In genomic region chr13:41694902-41695301, GRCh38 we compare ENCODE assay signal across 8 cellular contexts.
DNase-seq lines count a peak whose midpoint lies in the region; ATAC-seq and TF ChIP-seq lines count a peak whose summit lies in the region.

No MANE protein-coding gene starts in this region.

- no peaks in the 10 kb centered on the region for H3K9me3 ChIP-seq in ascending aorta
- H3K9me3 ChIP-seq in right lobe of liver: no peaks in the 10 kb centered on the region

- no peak for TF ChIP-seq POLR2A in right lobe of liver (IDR thresholded peaks at IDR 0.05)

- no peaks in the 10 kb centered on the region for H3K4me1 Mint-ChIP-seq in stimulated activated effector memory CD8-positive, alpha-beta T cell treated with anti-CD3 and anti-CD28 coated beads, Interleukin-12 subunit alpha, Interleukin-12 subunit beta, amount 100 ng/mL, for 72 hours

- DNase-seq in GM06990 (ENCODE audit: extremely low read depth, insufficient read length) (peak; percentile 16), ascending aorta (ENCODE audit: low spot score in 2 of 2) (peak; percentile 48 to 91), right lobe of liver (peak in 2 of 3 donors; percentile 50 to 54), iPS-NIHi7 (ENCODE audit: extremely low spot score) (no peak), NCI-H2171 treated with DMSO at 0.1 percent for 48 hours (lab: John Stamatoyannopoulos, UW) (no peak), SW480 (ENCODE audit: low spot score) (no peak)
- DNase-seq in stimulated activated effector memory CD8-positive, alpha-beta T cell treated with anti-CD3 and anti-CD28 coated beads, Interleukin-12 subunit alpha, Interleukin-12 subunit beta, amount 100 ng/mL, for 72 hours (ENCODE audit: low spot score in 2 of 2): no peak

- 13% methylated on average over 3 of the region's 3 CpGs for WGBS in right lobe of liver (ENCODE audit: insufficient coverage, low coverage, low lambda C conversion rate, missing lambda C conversion rate)

- TF ChIP-seq CTCF in GM06990 (IDR thresholded peaks at IDR 0.05; ENCODE audit: insufficient read depth, low read length, poor library complexity, severe bottlenecking): no peak
- no peak for TF ChIP-seq CTCF in ascending aorta (IDR thresholded peaks at IDR 0.05)
- TF ChIP-seq CTCF in right lobe of liver (IDR thresholded peaks at IDR 0.05): no peak

- H3K27me3 ChIP-seq in GM06990 (replicated peaks; ENCODE audit: control insufficient read depth, insufficient read depth, low read length): no peaks in the 10 kb centered on the region
- no peaks in the 10 kb centered on the region for H3K27me3 ChIP-seq in ascending aorta
- no peaks in the 10 kb centered on the region for H3K27me3 ChIP-seq in right lobe of liver

- no peaks in the 10 kb centered on the region for H3K9me3 Mint-ChIP-seq in stimulated activated effector memory CD8-positive, alpha-beta T cell treated with anti-CD3 and anti-CD28 coated beads, Interleukin-12 subunit alpha, Interleukin-12 subunit beta, amount 100 ng/mL, for 72 hours

- intact Hi-C loops in ascending aorta (cut with DNase I): no loop called here
- intact Hi-C loops in right lobe of liver (cut with DNase I): no loop called here

- H3K4me1 ChIP-seq in ascending aorta (peaks cover 0 to 28% of the 10 kb centered on the region in 2 donors), right lobe of liver (peaks cover 0 to 23% (median 2%) of the 10 kb centered on the region in 4 donors)

- peak; percentile 69 for ATAC-seq in HG03378 (IDR thresholded peaks at IDR 0.05; ENCODE audit: unreplicated experiment)
- ATAC-seq in right lobe of liver: peak; percentile 84 to 90 (median 85)
- ATAC-seq in stimulated activated effector memory CD8-positive, alpha-beta T cell treated with anti-CD3 and anti-CD28 coated beads, Interleukin-12 subunit alpha, Interleukin-12 subunit beta, amount 100 ng/mL, for 72 hours: no peak

- H3K36me3 ChIP-seq in GM06990 (ENCODE audit: control insufficient read depth, insufficient read depth, low read length) (no peaks in the 10 kb centered on the region; the same call in 1 of the 2 replicates), ascending aorta (peaks cover 0 to 10% of the 10 kb centered on the region in 2 donors), right lobe of liver (peaks cover 0 to 17% (median 0%) of the 10 kb centered on the region in 4 donors)

- H3K4me3 Mint-ChIP-seq in stimulated activated effector memory CD8-positive, alpha-beta T cell treated with anti-CD3 and anti-CD28 coated beads, Interleukin-12 subunit alpha, Interleukin-12 subunit beta, amount 100 ng/mL, for 72 hours: no peak overlapping the region

- H3K36me3 Mint-ChIP-seq in stimulated activated effector memory CD8-positive, alpha-beta T cell treated with anti-CD3 and anti-CD28 coated beads, Interleukin-12 subunit alpha, Interleukin-12 subunit beta, amount 100 ng/mL, for 72 hours: peaks cover 6% of the 10 kb centered on the region

- no peak overlapping the region for H3K4me3 ChIP-seq in GM06990 (replicated peaks; ENCODE audit: low read depth, low read length)
- H3K4me3 ChIP-seq in ascending aorta: peak overlapping the region in 1 of 2 donors; percentile 33
- H3K4me3 ChIP-seq in right lobe of liver: no peak overlapping the region

- H3K27ac Mint-ChIP-seq in stimulated activated effector memory CD8-positive, alpha-beta T cell treated with anti-CD3 and anti-CD28 coated beads, Interleukin-12 subunit alpha, Interleukin-12 subunit beta, amount 100 ng/mL, for 72 hours: no peak overlapping the region

- H3K27ac ChIP-seq in ascending aorta: peak overlapping the region; percentile 61 to 75
- peak overlapping the region; percentile 33 to 52 (median 51) for H3K27ac ChIP-seq in right lobe of liver

Comparison
In these comparisons a context has a peak if more than half of its experiments do, and no peak if none do; other contexts are left out.
1. DNase-seq: peak in GM06990 (single experiment), ascending aorta (2 of 2) and right lobe of liver (2 of 3); none in iPS-NIHi7 (single experiment), NCI-H2171 treated with DMSO at 0.1 percent for 48 hours (single experiment), stimulated activated effector memory CD8-positive, alpha-beta T cell treated with anti-CD3 and anti-CD28 coated beads, Interleukin-12 subunit alpha, Interleukin-12 subunit beta, amount 100 ng/mL, for 72 hours (0 of 2) and SW480 (single experiment).